Comparison of ENCODE assay signal across 21 cellular contexts in genomic region chr22:26564672-26565071, GRCh38. TPM values are rescaled to one million over a fixed set of nuclear protein-coding genes. Genes with fewer than 3 reads are reported as not detected.
A peak's percentile ranks its signal among the peaks of the same experiment; 100 is the strongest.
DNase-seq lines count a peak whose midpoint lies in the region; ATAC-seq and TF ChIP-seq lines count a peak whose summit lies in the region.
"Had no signal": no experiment of that assay in that cellular context is flagged by ENCODE, and none has a peak within 500 bp of the region (broad histone marks: within the 10 kb centered on the region; RNA-seq: fewer than 3 reads in every experiment).

No MANE protein-coding gene starts in this region.

- BruUV-seq in mammary epithelial cell (replicated peaks; lab: Mats Ljungman, UMichigan): no TSS peak

- H3K27me3 ChIP-seq in breast epithelium (no peaks in the 10 kb centered on the region), mammary epithelial cell (ENCODE audit: insufficient read depth, low read length) (no peaks in the 10 kb centered on the region), RWPE2 (ENCODE audit: insufficient read depth, poor library complexity, severe bottlenecking) (no peaks in the 10 kb centered on the region)
- H3K27me3 ChIP-seq: BE2C, SJSA1 had no signal

- H3K4me1 ChIP-seq in breast epithelium (no peaks in the 10 kb centered on the region), mammary epithelial cell (ENCODE audit: insufficient read depth, low read length) (peaks cover 50% of the 10 kb centered on the region), RWPE2 (ENCODE audit: insufficient read depth, poor library complexity, severe bottlenecking) (peaks cover 34% of the 10 kb centered on the region)
- H3K4me1 ChIP-seq: BE2C had no signal

- H3K4me1 Mint-ChIP-seq in immature natural killer cell: peaks cover 90 to 100% of the 10 kb centered on the region in 2 donors
- peaks cover 74% of the 10 kb centered on the region for H3K4me1 Mint-ChIP-seq in stimulated activated effector memory CD8-positive, alpha-beta T cell treated with anti-CD3 and anti-CD28 coated beads, Interleukin-12 subunit alpha, Interleukin-12 subunit beta, amount 100 ng/mL, for 72 hours

- no peak overlapping the region for H3K4me2 ChIP-seq in mammary epithelial cell (ENCODE audit: insufficient read depth, low read depth, low read length)

- no peaks in the 10 kb centered on the region for H3K9me3 Mint-ChIP-seq in immature natural killer cell
- no peaks in the 10 kb centered on the region for H3K9me3 Mint-ChIP-seq in stimulated activated effector memory CD8-positive, alpha-beta T cell treated with anti-CD3 and anti-CD28 coated beads, Interleukin-12 subunit alpha, Interleukin-12 subunit beta, amount 100 ng/mL, for 72 hours
- H3K9me3 Mint-ChIP-seq: CD8-positive, alpha-beta memory T cell; HFFc6 had no signal

- no peak overlapping the region for H2AFZ ChIP-seq in mammary epithelial cell (ENCODE audit: low read depth, low read length)

- no peak overlapping the region for H3K9ac ChIP-seq in mammary epithelial cell (ENCODE audit: insufficient read depth, low read length)

- H3K79me2 ChIP-seq in mammary epithelial cell (ENCODE audit: insufficient read depth, low read length): peaks cover 51% of the 10 kb centered on the region

- H3K27ac Mint-ChIP-seq in immature natural killer cell: peak overlapping the region in 3 of 6 donors; percentile 31 to 53 (median 44)
- peak overlapping the region; percentile 78 for H3K27ac Mint-ChIP-seq in stimulated activated effector memory CD8-positive, alpha-beta T cell treated with anti-CD3 and anti-CD28 coated beads, Interleukin-12 subunit alpha, Interleukin-12 subunit beta, amount 100 ng/mL, for 72 hours

- CTCF ChIA-PET in mammary epithelial cell (lab: Charles Lee; ENCODE audit: low non-redundant PET): interaction anchor here (0.5 kb wide), 1 partner anchor 62 kb away, joined by 3 read pairs; no protein-coding TSS in a partner anchor

- peak overlapping the region in 4 of 5 donors; percentile 40 to 61 (median 52) for H3K4me3 Mint-ChIP-seq in immature natural killer cell
- no peak overlapping the region for H3K4me3 Mint-ChIP-seq in stimulated activated effector memory CD8-positive, alpha-beta T cell treated with anti-CD3 and anti-CD28 coated beads, Interleukin-12 subunit alpha, Interleukin-12 subunit beta, amount 100 ng/mL, for 72 hours
- H3K4me3 Mint-ChIP-seq: HFFc6 had no signal

- TF ChIP-seq POLR2A in breast epithelium (IDR thresholded peaks at IDR 0.05): no peak

- dilution Hi-C loops in mammary epithelial cell (cut with HindIII; ENCODE audit: low sequenced_read_pairs): no loop called here

- H3K36me3 ChIP-seq in breast epithelium (no peaks in the 10 kb centered on the region), mammary epithelial cell (ENCODE audit: insufficient read depth, low read length) (no peaks in the 10 kb centered on the region), RWPE2 (ENCODE audit: low read depth) (no peaks in the 10 kb centered on the region)
- H3K36me3 ChIP-seq: BE2C, SJSA1 had no signal

- no peaks in the 10 kb centered on the region for H4K20me1 ChIP-seq in mammary epithelial cell (ENCODE audit: insufficient read depth, low read length)

- in situ Hi-C loops in mammary epithelial cell (cut with MboI; ENCODE audit: low sequenced_read_pairs in 2 of 2): no loop called here

- peaks cover 2 to 4% (median 2%) of the 10 kb centered on the region in 3 donors for H3K27me3 Mint-ChIP-seq in immature natural killer cell (ENCODE audit: low read depth in 3 of 3)

- H3K9me3 ChIP-seq in breast epithelium: no peaks in the 10 kb centered on the region
- no peaks in the 10 kb centered on the region for H3K9me3 ChIP-seq in mammary epithelial cell (replicated peaks; ENCODE audit: insufficient read depth, low read length)
- H3K9me3 ChIP-seq in RWPE2 (ENCODE audit: severe bottlenecking): no peaks in the 10 kb centered on the region
- H3K9me3 ChIP-seq: BE2C, SJSA1 had no signal

- 46% methylated on average over 3 of the region's 3 CpGs for WGBS in mammary epithelial cell (ENCODE audit: low coverage, missing lambda C conversion rate)

- no peak for ATAC-seq in RWPE2 (ENCODE audit: low read depth)
- ATAC-seq in stimulated activated effector memory CD8-positive, alpha-beta T cell treated with anti-CD3 and anti-CD28 coated beads, Interleukin-12 subunit alpha, Interleukin-12 subunit beta, amount 100 ng/mL, for 72 hours: no peak
- no peak for ATAC-seq in GM21529 (IDR thresholded peaks at IDR 0.05; ENCODE audit: unreplicated experiment)
- ATAC-seq: PC-3 had no signal

- no peak for DNase-seq in breast epithelium (ENCODE audit: low spot score in 2 of 2)
- no peak for DNase-seq in mammary epithelial cell
- no peak for DNase-seq in RWPE2 (ENCODE audit: low spot score)
- no peak for DNase-seq in immature natural killer cell
- no peak for DNase-seq in stimulated activated effector memory CD8-positive, alpha-beta T cell treated with anti-CD3 and anti-CD28 coated beads, Interleukin-12 subunit alpha, Interleukin-12 subunit beta, amount 100 ng/mL, for 72 hours (ENCODE audit: low spot score in 2 of 2)
- no peak for DNase-seq in GM19240 (ENCODE audit: insufficient read length, low spot score)
- DNase-seq in NCI-H345 (lab: John Stamatoyannopoulos, UW): no peak
- DNase-seq: 8988T; BE2C; CD8-positive, alpha-beta memory T cell; DMS79 treated with DMSO at 0.1 percent for 48 hours; GOT3; HFFc6; IMR-90; NCI-H1105 treated with DMSO at 0.1 percent for 48 hours; NCI-H1694 treated with DMSO at 0.1 percent for 48 hours; PC-3 had no signal

- no peak overlapping the region for H3K4me3 ChIP-seq in breast epithelium
- no peak overlapping the region for H3K4me3 ChIP-seq in mammary epithelial cell (replicated peaks in 1 of 3; ENCODE audit: insufficient read depth in 1 of 3, low read depth in 2 of 3, low read length in 3 of 3)
- H3K4me3 ChIP-seq in RWPE2 (ENCODE audit: severe bottlenecking): no peak overlapping the region
- H3K4me3 ChIP-seq: SJSA1 had no signal

- intact Hi-C loops in breast epithelium (cut with DNase I; ENCODE audit: low total_unique reads): no loop called here
- intact Hi-C loops in mammary epithelial cell (cut with micrococcal nuclease): loop anchor here (2.0 to 5.0 kb wide), 2 partner anchors 52 to 100 kb away; partner anchors contain the start of gene TFIP11

- TF ChIP-seq CTCF in breast epithelium (IDR thresholded peaks at IDR 0.05): no peak
- TF ChIP-seq CTCF in mammary epithelial cell (conservative IDR thresholded peaks at IDR 0.05 in 1 of 2, IDR thresholded peaks at IDR 0.05 in 1 of 2; ENCODE audit: extremely low read depth in 1 of 2, insufficient read depth in 1 of 2, low read depth in 1 of 2, low read length in 2 of 2): no peak
- TF ChIP-seq CTCF in RWPE2 (IDR thresholded peaks at IDR 0.05; ENCODE audit: poor library complexity, severe bottlenecking): no peak

- H3K27ac ChIP-seq in breast epithelium (peak overlapping the region; percentile 31 to 41), mammary epithelial cell (ENCODE audit: insufficient read depth, low read depth, low read length) (no peak overlapping the region), RWPE2 (ENCODE audit: poor library complexity, severe bottlenecking) (peak overlapping the region; percentile 30)
- H3K27ac ChIP-seq: SJSA1 had no signal

- H3K36me3 Mint-ChIP-seq in immature natural killer cell: peaks cover 3 to 17% (median 5%) of the 10 kb centered on the region in 3 donors
- peaks cover 20% of the 10 kb centered on the region for H3K36me3 Mint-ChIP-seq in stimulated activated effector memory CD8-positive, alpha-beta T cell treated with anti-CD3 and anti-CD28 coated beads, Interleukin-12 subunit alpha, Interleukin-12 subunit beta, amount 100 ng/mL, for 72 hours

RNA-seq across cellular contexts. Expression of gene TPST2, which starts 25.3 kb away (rescaled TPM):
- total RNA-seq in breast epithelium (10 to 100 TPM; 36.6 to 81.9 (median 59.8) TPM), mammary epithelial cell (10 to 100 TPM; 18.8 to 62.5 TPM)
- polyA plus RNA-seq in mammary epithelial cell (28.4 TPM), immature natural killer cell (100 to 1,000 TPM; 352 to 519 (median 512) TPM)
- polyA minus RNA-seq in mammary epithelial cell: 63.0 TPM

RNA-seq across cellular contexts. Expression of gene TFIP11, which starts 52.4 kb away (rescaled TPM):
- total RNA-seq in breast epithelium (10 to 100 TPM; 27.5 to 34.5 (median 29.0) TPM), mammary epithelial cell (10 to 100 TPM; 35.7 to 38.3 TPM)
- polyA plus RNA-seq in mammary epithelial cell (21.5 TPM), immature natural killer cell (10 to 100 TPM; 16.3 to 59.9 (median 18.0) TPM)
- 61.8 TPM for polyA minus RNA-seq in mammary epithelial cell

RNA-seq across cellular contexts. Expression of gene CRYBB1, which starts 53.2 kb away (rescaled TPM):
- 1 to 10 TPM in 1 of 3 donors, not detected in 2; 2.6 TPM for total RNA-seq in breast epithelium
- total RNA-seq in mammary epithelial cell: not detected
- polyA plus RNA-seq in mammary epithelial cell: not detected
- not detected for polyA minus RNA-seq in mammary epithelial cell
- not detected for polyA plus RNA-seq in immature natural killer cell
- total RNA-seq: CD8-positive, alpha-beta memory T cell; G401; HFFc6; IMR-90; LHCN-M2; PC-3; SJSA1 had no signal
- polyA plus RNA-seq: CD8-positive, alpha-beta memory T cell; IMR-90 had no signal

RNA-seq across cellular contexts. Expression of gene CRYBA4, which starts 57.1 kb away (rescaled TPM):
- not detected for total RNA-seq in breast epithelium
- total RNA-seq in mammary epithelial cell: not detected
- polyA plus RNA-seq in mammary epithelial cell: not detected
- polyA minus RNA-seq in mammary epithelial cell: not detected
- under 1 TPM in 2 of 3 donors, not detected in 1; 0.46 to 0.95 TPM for polyA plus RNA-seq in immature natural killer cell
- total RNA-seq: CD8-positive, alpha-beta memory T cell; G401; HFFc6; IMR-90; LHCN-M2; PC-3; SJSA1 had no signal
- polyA plus RNA-seq: CD8-positive, alpha-beta memory T cell; IMR-90 had no signal
